ENCODE assay signal across 12 cellular contexts in the genomic region with DNA sequence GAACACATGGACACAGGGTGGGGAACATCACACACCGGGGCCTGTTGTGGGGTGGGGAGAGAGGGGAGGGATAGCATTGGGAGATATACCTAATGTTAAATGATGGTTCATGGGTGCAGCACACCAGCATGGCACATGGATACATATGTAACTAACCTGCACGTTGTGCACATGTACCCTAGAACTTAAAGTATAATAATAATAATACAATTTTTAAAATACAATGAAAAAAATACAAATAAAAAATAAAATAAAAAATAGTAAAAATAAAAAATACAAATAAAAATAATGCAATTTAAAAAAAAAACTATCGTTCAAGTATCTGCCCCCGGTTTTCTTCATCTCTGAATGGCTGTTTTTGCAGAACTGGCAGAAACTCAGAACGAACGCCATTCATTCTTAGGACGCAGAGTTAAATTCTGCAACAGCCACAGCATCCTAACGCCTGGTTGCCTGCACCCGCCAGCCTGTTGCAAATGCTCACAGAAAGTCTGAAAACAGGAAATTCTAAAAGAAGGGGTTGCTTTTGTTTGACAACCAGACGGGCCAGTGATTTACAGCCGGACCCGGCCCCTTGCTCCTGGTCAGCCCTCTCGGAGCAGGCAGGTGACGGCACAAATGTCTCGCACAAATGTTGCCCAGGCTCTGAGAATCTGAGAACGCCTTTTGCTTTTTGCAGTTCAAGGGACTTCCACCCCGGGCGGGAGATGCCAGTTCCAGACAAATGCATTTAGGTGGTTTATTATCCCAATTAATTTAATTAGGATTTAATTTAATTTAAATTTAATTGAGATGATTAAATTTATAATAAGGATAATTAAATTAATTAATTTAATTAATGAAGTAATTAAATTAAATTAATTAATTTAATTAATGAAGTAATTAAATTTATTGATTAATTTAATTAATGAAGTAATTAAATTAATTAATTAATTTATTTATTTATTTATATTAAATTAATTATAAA. TPM values are rescaled to one million over a fixed set of nuclear protein-coding genes. Genes with fewer than 3 reads are reported as not detected.
A peak's percentile ranks its signal among the peaks of the same experiment; 100 is the strongest.
DNase-seq lines count a peak whose midpoint lies in the region.
"Had no signal": no experiment of that assay in that cellular context is flagged by ENCODE, and none has a peak within 500 bp of the region (broad histone marks: within the 10 kb centered on the region; RNA-seq: fewer than 3 reads in every experiment).

No MANE protein-coding gene starts in this region.

- no peak overlapping the region for H3K4me2 ChIP-seq in trophoblast cell (ENCODE audit: low read length)

- H3K27me3 ChIP-seq in trophoblast cell (ENCODE audit: insufficient read depth, low read length), result no peaks in the 10 kb centered on the region

- no peaks in the 10 kb centered on the region for H3K4me1 ChIP-seq in trophoblast cell (ENCODE audit: control insufficient read depth in 1 of 2, insufficient read depth in 2 of 2, low read length in 2 of 2)

- no peaks in the 10 kb centered on the region for H3K79me1 ChIP-seq in trophoblast cell (ENCODE audit: low read length)

- H3K9me3 Mint-ChIP-seq in activated naive CD4-positive, alpha-beta T cell treated with anti-CD3 and anti-CD28 coated beads for 36 hours, result peaks cover 5% of the 10 kb centered on the region

- H3K23ac ChIP-seq in trophoblast cell (ENCODE audit: low read length), result no peak overlapping the region

- H3K14ac ChIP-seq in trophoblast cell (ENCODE audit: low read length), result no peak overlapping the region

- H3K4me3 ChIP-seq in trophoblast cell (ENCODE audit: low read depth, low read length), result no peak overlapping the region

- DNase-seq in activated naive CD4-positive, alpha-beta T cell treated with anti-CD3 and anti-CD28 coated beads for 36 hours, result peak; percentile 10
- DNase-seq in activated naive CD4-positive, alpha-beta T cell (lab: John Stamatoyannopoulos, UW), result no peak
- DNase-seq in KBM-7 (peak; percentile 96), fibroblast of peridontal ligament (ENCODE audit: extremely low read depth) (peak; percentile 0), trophoblast cell (peak; percentile 21 to 35), globus pallidus (ENCODE audit: low spot score) (no peak)
- no peak for DNase-seq in activated CD4-positive, CD25-positive, alpha-beta regulatory T cell (lab: John Stamatoyannopoulos, UW)
- DNase-seq in stimulated activated CD4-positive, alpha-beta T cell treated with anti-CD3 and anti-CD28 coated beads, Interleukin-4, amount 100 ng/mL, for 4 hours, result no peak
- DNase-seq: NCI-H1694 treated with DMSO at 0.1 percent for 48 hours; stimulated activated CD4-positive, alpha-beta T cell treated with anti-CD3 and anti-CD28 coated beads, Interleukin-2, amount 100 ng/mL, for 48 hours had no signal

- no peaks in the 10 kb centered on the region for H3K9me3 ChIP-seq in trophoblast cell (ENCODE audit: insufficient read depth, low read depth, low read length)

- H3K27ac Mint-ChIP-seq in activated naive CD4-positive, alpha-beta T cell treated with anti-CD3 and anti-CD28 coated beads for 36 hours, result no peak overlapping the region

- no peak overlapping the region for H3K9ac ChIP-seq in trophoblast cell (ENCODE audit: low read length)

- H3K36me3 Mint-ChIP-seq in activated naive CD4-positive, alpha-beta T cell treated with anti-CD3 and anti-CD28 coated beads for 36 hours (ENCODE audit: low read depth), result no peaks in the 10 kb centered on the region
- H3K36me3 Mint-ChIP-seq: brain had no signal

- WGBS in trophoblast cell (ENCODE audit: extremely low coverage, insufficient coverage, insufficient read length), result no CpG with 5 or more reads among the region's 18 CpGs

- H3K4ac ChIP-seq in trophoblast cell (ENCODE audit: low read depth, low read length), result no peak overlapping the region

- no peak overlapping the region for H2BK5ac ChIP-seq in trophoblast cell (ENCODE audit: low read depth, low read length, poor library complexity)

- H3K27ac ChIP-seq in trophoblast cell (ENCODE audit: low read depth, low read length), result no peak overlapping the region

- H3K4me1 Mint-ChIP-seq in activated naive CD4-positive, alpha-beta T cell treated with anti-CD3 and anti-CD28 coated beads for 36 hours (ENCODE audit: low read depth), result peaks cover 16% of the 10 kb centered on the region

- no peak overlapping the region for H3K4me3 Mint-ChIP-seq in activated naive CD4-positive, alpha-beta T cell treated with anti-CD3 and anti-CD28 coated beads for 36 hours

- no peak overlapping the region for H2AFZ ChIP-seq in trophoblast cell (ENCODE audit: insufficient read depth, low read length, poor library complexity)

- H3K18ac ChIP-seq in trophoblast cell (ENCODE audit: low read length), result no peak overlapping the region

- H3K27me3 Mint-ChIP-seq in activated naive CD4-positive, alpha-beta T cell treated with anti-CD3 and anti-CD28 coated beads for 36 hours (ENCODE audit: low read depth), result peaks cover 15% of the 10 kb centered on the region

- no peak overlapping the region for H2AK5ac ChIP-seq in trophoblast cell (ENCODE audit: low read length)

- no peak overlapping the region for H2BK12ac ChIP-seq in trophoblast cell (ENCODE audit: low read length)

- no peak overlapping the region for H2BK120ac ChIP-seq in trophoblast cell (ENCODE audit: insufficient read depth, low read length, poor library complexity)

- H3K36me3 ChIP-seq in trophoblast cell (ENCODE audit: control insufficient read depth in 1 of 2, insufficient read depth in 2 of 2, low read length in 2 of 2), result no peaks in the 10 kb centered on the region

- intact Hi-C loops in activated naive CD4-positive, alpha-beta T cell treated with anti-CD3 and anti-CD28 coated beads for 36 hours (cut with micrococcal nuclease), result loop anchor here (5.0 kb wide), 4 partner anchors 43 to 592 kb away; no protein-coding TSS in a partner anchor

- CTCF ChIA-PET in activated naive CD4-positive, alpha-beta T cell treated with anti-CD3 and anti-CD28 coated beads for 36 hours (lab: Charles Lee), result no interaction called here

- no peak overlapping the region for H4K8ac ChIP-seq in trophoblast cell (ENCODE audit: low read depth, low read length)

- in situ Hi-C loops in KBM-7 (cut with MboI; ENCODE audit: low pct_unique_long_range_greater_than_20kb, low sequenced_read_pairs), result no loop called here

- H4K12ac ChIP-seq in trophoblast cell (ENCODE audit: low read depth, low read length), result no peak overlapping the region

- H4K91ac ChIP-seq in trophoblast cell (ENCODE audit: low read depth, low read length), result no peak overlapping the region

- H3K79me2 ChIP-seq in trophoblast cell (ENCODE audit: control insufficient read depth, insufficient read depth, low read length, poor library complexity), result no peaks in the 10 kb centered on the region

RNA-seq across cellular contexts. Expression of gene CRLF2, which starts 47.8 kb away (rescaled TPM):
- total RNA-seq in activated naive CD4-positive, alpha-beta T cell treated with anti-CD3 and anti-CD28 coated beads for 36 hours, result 1 to 10 TPM; 1.8 to 2.7 TPM
- polyA plus RNA-seq in trophoblast cell (2013), result not detected in 2 replicates
- total RNA-seq: esophagus mucosa had no signal

Comparison
In these comparisons a context has a peak if more than half of its experiments do, and no peak if none do; other contexts are left out.
1. DNase-seq: peak in activated naive CD4-positive, alpha-beta T cell treated with anti-CD3 and anti-CD28 coated beads for 36 hours (single experiment), KBM-7 (single experiment), fibroblast of peridontal ligament (single experiment) and trophoblast cell (2 of 2); none in activated naive CD4-positive, alpha-beta T cell (0 of 4), globus pallidus (single experiment), activated CD4-positive, CD25-positive, alpha-beta regulatory T cell (0 of 4) and stimulated activated CD4-positive, alpha-beta T cell treated with anti-CD3 and anti-CD28 coated beads, Interleukin-4, amount 100 ng/mL, for 4 hours (0 of 2).